8 cellular contexts compared by ENCODE assay signal in genomic region chr4:67871867-67872266, GRCh38. TPM values are rescaled to one million over a fixed set of nuclear protein-coding genes. Genes with fewer than 3 reads are reported as not detected.
DNase-seq lines count a peak whose midpoint lies in the region; ATAC-seq and TF ChIP-seq lines count a peak whose summit lies in the region.

No MANE protein-coding gene starts in this region.

- no peaks in the 10 kb centered on the region for H3K27me3 ChIP-seq in RWPE2 (ENCODE audit: insufficient read depth, poor library complexity, severe bottlenecking)

- no peaks in the 10 kb centered on the region for H3K4me1 Mint-ChIP-seq in T-helper 17 cell

- H3K27me3 Mint-ChIP-seq in T-helper 17 cell, result no peaks in the 10 kb centered on the region

- ATAC-seq in GM21381 (IDR thresholded peaks at IDR 0.05; ENCODE audit: unreplicated experiment) (peak; percentile 79), HG03575 (IDR thresholded peaks at IDR 0.05; ENCODE audit: extremely low read depth, insufficient number of reproducible peaks, low FRiP score, unreplicated experiment) (peak; percentile 77), RWPE2 (ENCODE audit: low read depth) (peak; percentile 93), T-helper 17 cell (no peak)

- no peak overlapping the region for H3K4me3 ChIP-seq in RWPE2 (ENCODE audit: severe bottlenecking)

- no peak overlapping the region for H3K27ac ChIP-seq in RWPE2 (ENCODE audit: poor library complexity, severe bottlenecking)

- H3K36me3 Mint-ChIP-seq in T-helper 17 cell (ENCODE audit: low read depth), result no peaks in the 10 kb centered on the region

- TF ChIP-seq CTCF in RWPE2 (IDR thresholded peaks at IDR 0.05; ENCODE audit: poor library complexity, severe bottlenecking), result peak; percentile 86

- DNase-seq in ELR (ENCODE audit: low read depth) (peak; percentile 72), RWPE2 (ENCODE audit: low spot score) (no peak), globus pallidus (ENCODE audit: low spot score) (peak; percentile 5), NCI-H1930 (lab: John Stamatoyannopoulos, UW) (no peak), epidermal melanocyte (ENCODE audit: insufficient read length, low spot score) (no peak), T-helper 17 cell (no peak)

- H3K9me3 ChIP-seq in RWPE2 (ENCODE audit: severe bottlenecking) (no peaks in the 10 kb centered on the region), T-helper 17 cell (ENCODE audit: control insufficient read depth, low read length, poor library complexity, severe bottlenecking) (no peaks in the 10 kb centered on the region)

- no peak overlapping the region for H3K4me3 Mint-ChIP-seq in T-helper 17 cell

- H3K36me3 ChIP-seq in RWPE2 (ENCODE audit: low read depth), result no peaks in the 10 kb centered on the region

- H3K4me1 ChIP-seq in RWPE2 (ENCODE audit: insufficient read depth, poor library complexity, severe bottlenecking), result peaks cover 10% of the 10 kb centered on the region

- no peak overlapping the region for H3K27ac Mint-ChIP-seq in T-helper 17 cell

RNA-seq across cellular contexts. Expression of gene TMPRSS11D, which starts 11.9 kb away (rescaled TPM):
- total RNA-seq in T-helper 17 cell, result not detected

Comparison
In these comparisons a context has a peak if more than half of its experiments do, and no peak if none do; other contexts are left out.
1. DNase-seq: peak in ELR (single experiment) and globus pallidus (single experiment); none in RWPE2 (single experiment), NCI-H1930 (0 of 2), epidermal melanocyte (single experiment) and T-helper 17 cell (0 of 3).